In genomic region chr1:235336903-235337302, GRCh38 we compare ENCODE assay signal across 10 cellular contexts. TPM values are rescaled to one million over a fixed set of nuclear protein-coding genes. Genes with fewer than 3 reads are reported as not detected.
DNase-seq lines count a peak whose midpoint lies in the region; ATAC-seq and TF ChIP-seq lines count a peak whose summit lies in the region.
"Had no signal": no experiment of that assay in that cellular context is flagged by ENCODE, and none has a peak within 500 bp of the region (broad histone marks: within the 10 kb centered on the region; RNA-seq: fewer than 3 reads in every experiment).

No MANE protein-coding gene starts in this region.

- TF ChIP-seq CTCF in CD14-positive monocyte (IDR thresholded peaks at IDR 0.05) (no peak), KMS-11 (conservative IDR thresholded peaks at IDR 0.05; ENCODE audit: low read depth, low read length) (no peak), vagina (IDR thresholded peaks at IDR 0.05) (no peak)

- H3K9me3 Mint-ChIP-seq in CD14-positive monocyte = no peaks in the 10 kb centered on the region

- ATAC-seq in GM19324 (IDR thresholded peaks at IDR 0.05; ENCODE audit: low FRiP score, unreplicated experiment) = no peak
- no peak for ATAC-seq in HG02588 (IDR thresholded peaks at IDR 0.05; ENCODE audit: unreplicated experiment)

- H3K27ac Mint-ChIP-seq in CD14-positive monocyte = peak overlapping the region in 5 of 7 donors; percentile 10 to 69 (median 49)

- H3K27me3 ChIP-seq in KMS-11 (ENCODE audit: insufficient read depth, low read depth) = no peaks in the 10 kb centered on the region
- H3K27me3 ChIP-seq in vagina = no peaks in the 10 kb centered on the region
- H3K27me3 ChIP-seq: brain microvascular endothelial cell had no signal

- peaks cover 33 to 38% of the 10 kb centered on the region in 2 donors for H3K36me3 Mint-ChIP-seq in CD14-positive monocyte

- no peaks in the 10 kb centered on the region for H4K20me1 ChIP-seq in KMS-11 (ENCODE audit: insufficient read depth)

- peaks cover 17% of the 10 kb centered on the region for H3K79me2 ChIP-seq in KMS-11 (ENCODE audit: insufficient read depth, low read depth)

- H3K4me1 ChIP-seq in KMS-11 (ENCODE audit: low read depth, poor library complexity, severe bottlenecking) (peaks cover 18% of the 10 kb centered on the region), vagina (peaks cover 16% of the 10 kb centered on the region)

- no peak for TF ChIP-seq POLR2A in vagina (IDR thresholded peaks at IDR 0.05)

- H3K27me3 Mint-ChIP-seq in CD14-positive monocyte (ENCODE audit: low read depth in 3 of 3) = no peaks in the 10 kb centered on the region

- H3K9ac ChIP-seq in KMS-11 = no peak overlapping the region

- peaks cover 22% of the 10 kb centered on the region for H3K4me1 Mint-ChIP-seq in CD14-positive monocyte

- H3K9me3 ChIP-seq in vagina = no peaks in the 10 kb centered on the region

- peak overlapping the region; percentile 5; the same call in 1 of the 2 replicates for H3K4me2 ChIP-seq in KMS-11

- no peak overlapping the region for H2AFZ ChIP-seq in KMS-11 (ENCODE audit: low read depth)

- H3K4me3 ChIP-seq in KMS-11 (IDR thresholded peaks at IDR 0.05; ENCODE audit: insufficient read depth, low read depth, low read length) = no peak overlapping the region
- H3K4me3 ChIP-seq in vagina = no peak overlapping the region

- peak overlapping the region in 1 of 2 donors; percentile 26 for H3K4me3 Mint-ChIP-seq in CD14-positive monocyte

- intact Hi-C loops in CD14-positive monocyte (cut with micrococcal nuclease) (no loop called here), vagina (cut with DNase I) (no loop called here)

- H3K27ac ChIP-seq in KMS-11 (no peak overlapping the region), vagina (no peak overlapping the region)
- H3K27ac ChIP-seq: brain microvascular endothelial cell had no signal

- DNase-seq in CD14-positive monocyte (ENCODE audit: low spot score) (no peak), astrocyte of the hippocampus (ENCODE audit: low read depth, low spot score) (peak; percentile 47), medulla oblongata (ENCODE audit: extremely low spot score) (peak; percentile 42), HPDE6-E6E7 (ENCODE audit: extremely low spot score) (no peak), vagina (ENCODE audit: extremely low spot score in 2 of 2) (no peak)
- DNase-seq: brain microvascular endothelial cell, NCI-H526 had no signal

- no peaks in the 10 kb centered on the region for H3K36me3 ChIP-seq in KMS-11 (ENCODE audit: insufficient read depth)
- H3K36me3 ChIP-seq in vagina = peaks cover 0 to 37% of the 10 kb centered on the region in 2 donors
- H3K36me3 ChIP-seq: brain microvascular endothelial cell had no signal

RNA-seq across cellular contexts. Expression of gene GGPS1, which starts 8.5 kb away (rescaled TPM):
- polyA plus RNA-seq in CD14-positive monocyte = 10 to 100 TPM; 45.8 to 53.0 TPM
- total RNA-seq in vagina = 13.0 TPM

RNA-seq across cellular contexts. Expression of gene ARID4B, which starts 8.9 kb away (rescaled TPM):
- 10 to 100 TPM in 1 of 2 donors, 1 to 10 TPM in 1; 9.3 to 15.4 TPM for polyA plus RNA-seq in CD14-positive monocyte
- total RNA-seq in vagina = 35.6 TPM

RNA-seq across cellular contexts. Expression of gene TBCE, which starts 30.3 kb away (rescaled TPM):
- polyA plus RNA-seq in CD14-positive monocyte = 10 to 100 TPM; 15.4 to 19.4 TPM
- 23.6 TPM for total RNA-seq in vagina

Comparison
In these comparisons a context has a peak if more than half of its experiments do, and no peak if none do; other contexts are left out.
1. DNase-seq: peak in astrocyte of the hippocampus (single experiment) and medulla oblongata (single experiment); none in CD14-positive monocyte (single experiment), HPDE6-E6E7 (single experiment) and vagina (0 of 2).